In the genomic region with DNA sequence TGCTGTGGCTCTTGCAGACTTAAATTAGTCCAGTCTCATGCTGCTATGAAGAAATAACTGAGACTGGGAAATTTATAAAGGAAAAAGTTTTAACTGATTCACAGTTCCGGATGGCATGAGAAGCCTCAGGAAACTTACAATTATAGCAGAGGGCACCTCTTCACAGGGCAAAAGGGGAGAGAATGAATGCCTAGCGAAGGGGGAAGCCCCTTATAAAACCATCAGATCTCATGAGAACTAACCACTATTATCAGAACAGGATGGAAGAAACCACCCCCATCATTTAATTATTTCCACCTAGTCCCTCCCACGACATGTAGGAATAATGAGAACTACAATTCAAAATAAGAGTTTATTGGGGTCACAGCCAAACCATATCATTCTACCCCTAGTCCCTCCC, we compare ENCODE assay signal across 17 cellular contexts.
"Had no signal": no experiment of that assay in that cellular context is flagged by ENCODE, and none has a peak within 500 bp of the region (broad histone marks: within the 10 kb centered on the region; RNA-seq: fewer than 3 reads in every experiment).

No MANE protein-coding gene starts in this region.

- H3K36me3 ChIP-seq: ascending aorta, lower lobe of right lung, spleen, tibial nerve had no signal

- H3K4me1 ChIP-seq: ascending aorta, lower lobe of right lung, spleen, tibial nerve had no signal

- H3K4me3 ChIP-seq: ascending aorta, coronary artery, lower lobe of right lung, spleen, tibial nerve had no signal

- H3K9me3 Mint-ChIP-seq: activated T-cell treated with anti-CD3 and anti-CD28 coated beads, Interleukin-2, amount 50 U/mL, for 4 hours had no signal

- H3K4me3 Mint-ChIP-seq: activated T-cell treated with anti-CD3 and anti-CD28 coated beads, Interleukin-2, amount 50 U/mL, for 4 hours had no signal

- H3K27me3 ChIP-seq: ascending aorta, spleen, tibial nerve had no signal

- DNase-seq: activated CD4-positive, alpha-beta T cell treated with anti-CD3 and anti-CD28 coated beads, Interleukin-2, amount 50 U/mL, for 4 hours; activated CD4-positive, CD25-positive, alpha-beta regulatory T cell treated with anti-CD3 and anti-CD28 coated beads, Interleukin-2, amount 50 U/mL, for 72 hours; activated gamma-delta T cell; activated T-cell treated with anti-CD3 and anti-CD28 coated beads, Interleukin-2, amount 50 U/mL, for 4 hours; hypothalamus; islet precursor cell; left colon; lower lobe of right lung; occipital lobe; posterior cingulate gyrus; spleen; stimulated activated CD4-positive, alpha-beta T cell treated with anti-CD3 and anti-CD28 coated beads, Interleukin-4, amount 100 ng/mL, for 4 hours; stimulated activated naive CD4-positive, alpha-beta T cell had no signal

- H3K27ac ChIP-seq: ascending aorta, coronary artery, lower lobe of right lung, spleen, tibial nerve had no signal

- H3K9me3 ChIP-seq: ascending aorta, lower lobe of right lung, spleen, tibial nerve had no signal

- ATAC-seq: activated T-cell treated with anti-CD3 and anti-CD28 coated beads, Interleukin-2, amount 50 U/mL, for 4 hours; left colon; lower lobe of right lung; SK-N-SH treated with all-trans-retinoic acid at 6 μM for 48 hours had no signal
